ENCODE assay signal across 8 cellular contexts in the genomic region with DNA sequence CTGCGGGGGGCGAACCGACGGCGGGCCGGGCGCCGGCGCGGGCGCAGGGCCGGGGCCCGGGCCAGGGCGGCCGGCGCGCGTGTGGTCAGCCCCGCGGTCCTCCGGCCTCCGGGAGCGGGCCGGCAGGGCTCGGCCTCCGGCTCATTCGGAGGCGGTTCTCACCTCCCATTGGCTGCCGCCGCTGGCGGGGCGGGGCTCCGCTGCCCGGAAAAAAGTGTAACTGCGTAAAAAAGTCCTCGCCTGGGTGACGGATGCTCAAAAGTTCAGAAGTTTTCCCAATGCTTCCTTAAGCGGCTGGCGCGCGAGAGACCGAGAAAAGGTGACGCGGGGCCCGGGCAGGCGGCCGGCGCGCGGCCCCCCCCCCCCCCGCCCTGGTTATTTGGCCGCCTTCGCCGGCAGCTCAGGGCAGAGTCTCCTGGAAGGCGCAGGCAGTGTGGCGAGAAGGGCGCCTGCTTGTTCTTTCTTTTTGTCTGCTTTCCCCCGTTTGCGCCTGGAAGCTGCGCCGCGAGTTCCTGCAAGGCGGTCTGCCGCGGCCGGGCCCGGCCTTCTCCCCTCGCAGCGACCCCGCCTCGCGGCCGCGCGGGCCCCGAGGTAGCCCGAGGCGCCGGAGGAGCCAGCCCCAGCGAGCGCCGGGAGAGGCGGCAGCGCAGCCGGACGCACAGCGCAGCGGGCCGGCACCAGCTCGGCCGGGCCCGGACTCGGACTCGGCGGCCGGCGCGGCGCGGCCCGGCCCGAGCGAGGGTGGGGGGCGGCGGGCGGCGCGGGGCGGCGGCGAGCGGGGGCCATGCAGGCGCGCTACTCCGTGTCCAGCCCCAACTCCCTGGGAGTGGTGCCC. TPM values are rescaled to one million over a fixed set of nuclear protein-coding genes. Genes with fewer than 3 reads are reported as not detected.
A peak's percentile ranks its signal among the peaks of the same experiment; 100 is the strongest.
DNase-seq lines count a peak whose midpoint lies in the region; ATAC-seq and TF ChIP-seq lines count a peak whose summit lies in the region.

A gene (plus strand): TSS at position 254 of the 835 bp plus-strand sequence. CDS start 531 bp downstream, at position 785.

- POLR2A ChIA-PET in activated CD4-positive, alpha-beta T cell treated with anti-CD3 and anti-CD28 coated beads, Interleukin-2, amount 10 ng/mL, durations not matched to agents 7 days and 5 days (lab: Charles Lee) = no interaction called here
- POLR2A ChIA-PET in naive thymus-derived CD8-positive, alpha-beta T cell (lab: Charles Lee) = interaction anchor here (1.4 kb wide), 1 partner anchor 13 kb away, joined by 4 read pairs; no protein-coding TSS in a partner anchor

- H3K4me3 Mint-ChIP-seq in activated CD4-positive, alpha-beta T cell treated with anti-CD3 and anti-CD28 coated beads, Interleukin-2, amount 10 ng/mL, durations not matched to agents 7 days and 5 days = peak within 1 kb of the TSS; percentile 63
- peak within 1 kb of the TSS; percentile 66 for H3K4me3 Mint-ChIP-seq in activated T-cell treated with anti-CD3 and anti-CD28 coated beads, Interleukin-2, amount 50 U/mL, for 24 hours
- H3K4me3 Mint-ChIP-seq in naive thymus-derived CD8-positive, alpha-beta T cell = peak within 1 kb of the TSS; percentile 66 to 88 (median 82)

- no peak for TF ChIP-seq CTCF in fibroblast of the aortic adventitia (IDR thresholded peaks at IDR 0.05; ENCODE audit: insufficient read depth, low read length)

- peaks cover 89% of the 10 kb centered on the region for H3K27me3 ChIP-seq in H7 (ENCODE audit: control insufficient read depth, insufficient read depth, low read length)

- H3K36me3 ChIP-seq in H7 (replicated peaks; ENCODE audit: control insufficient read depth, insufficient read depth, low read length) = no peaks in the 10 kb centered on the region

- peak within 1 kb of the TSS; percentile 60 for H3K27ac Mint-ChIP-seq in activated CD4-positive, alpha-beta T cell treated with anti-CD3 and anti-CD28 coated beads, Interleukin-2, amount 10 ng/mL, durations not matched to agents 7 days and 5 days
- peak within 1 kb of the TSS; percentile 73 for H3K27ac Mint-ChIP-seq in activated T-cell treated with anti-CD3 and anti-CD28 coated beads, Interleukin-2, amount 50 U/mL, for 24 hours
- H3K27ac Mint-ChIP-seq in naive thymus-derived CD8-positive, alpha-beta T cell = peak within 1 kb of the TSS in 5 of 10 donors; percentile 8 to 65 (median 20)

- H3K4me3 ChIP-seq in H7 (ENCODE audit: insufficient read depth, low read depth, low read length) = peak within 1 kb of the TSS; percentile 54
- peak within 1 kb of the TSS; percentile 85 for H3K4me3 ChIP-seq in fibroblast of the aortic adventitia (ENCODE audit: low read depth, low read length)

- H3K9me3 Mint-ChIP-seq in activated CD4-positive, alpha-beta T cell treated with anti-CD3 and anti-CD28 coated beads, Interleukin-2, amount 10 ng/mL, durations not matched to agents 7 days and 5 days = no peaks in the 10 kb centered on the region
- H3K9me3 Mint-ChIP-seq in activated T-cell treated with anti-CD3 and anti-CD28 coated beads, Interleukin-2, amount 50 U/mL, for 24 hours = no peaks in the 10 kb centered on the region
- peaks cover 0 to 5% (median 0%) of the 10 kb centered on the region in 9 donors for H3K9me3 Mint-ChIP-seq in naive thymus-derived CD8-positive, alpha-beta T cell

- ATAC-seq in naive thymus-derived CD8-positive, alpha-beta T cell = peak in 1 of 2 donors; percentile 7
- ATAC-seq in GM18519 (IDR thresholded peaks at IDR 0.05; ENCODE audit: low FRiP score, unreplicated experiment) = no peak

- CTCF ChIA-PET in activated CD4-positive, alpha-beta T cell treated with anti-CD3 and anti-CD28 coated beads, Interleukin-2, amount 10 ng/mL, durations not matched to agents 7 days and 5 days (lab: Charles Lee) = interaction anchor here (1.2 kb wide), 1 partner anchor 518 kb away, joined by 3 read pairs; no protein-coding TSS in a partner anchor

- no peak for DNase-seq in activated CD4-positive, alpha-beta T cell treated with anti-CD3 and anti-CD28 coated beads, Interleukin-2, amount 10 ng/mL, durations not matched to agents 7 days and 5 days
- no peak for DNase-seq in activated CD4-positive, alpha-beta T cell treated with anti-CD3 and anti-CD28 coated beads for 4 hours
- DNase-seq in H7 (peak; percentile 97), NCI-H2029 (lab: John Stamatoyannopoulos, UW) (peak; percentile 52), fibroblast of the aortic adventitia (ENCODE audit: low read depth) (peak; percentile 98)
- peak; percentile 71 for DNase-seq in activated T-cell treated with anti-CD3 and anti-CD28 coated beads, Interleukin-2, amount 50 U/mL, for 24 hours
- peak in 1 of 10 donors; percentile 59 for DNase-seq in naive thymus-derived CD8-positive, alpha-beta T cell

- peaks cover 42% of the 10 kb centered on the region for H3K4me1 Mint-ChIP-seq in activated CD4-positive, alpha-beta T cell treated with anti-CD3 and anti-CD28 coated beads, Interleukin-2, amount 10 ng/mL, durations not matched to agents 7 days and 5 days
- peaks cover 50% of the 10 kb centered on the region for H3K4me1 Mint-ChIP-seq in activated T-cell treated with anti-CD3 and anti-CD28 coated beads, Interleukin-2, amount 50 U/mL, for 24 hours (ENCODE audit: low read depth)
- peaks cover 22 to 59% (median 50%) of the 10 kb centered on the region in 4 donors for H3K4me1 Mint-ChIP-seq in naive thymus-derived CD8-positive, alpha-beta T cell

- peaks cover 4% of the 10 kb centered on the region for H3K36me3 Mint-ChIP-seq in activated CD4-positive, alpha-beta T cell treated with anti-CD3 and anti-CD28 coated beads, Interleukin-2, amount 10 ng/mL, durations not matched to agents 7 days and 5 days (ENCODE audit: low read depth)
- H3K36me3 Mint-ChIP-seq in activated T-cell treated with anti-CD3 and anti-CD28 coated beads, Interleukin-2, amount 50 U/mL, for 24 hours (ENCODE audit: low read depth) = peaks cover 1% of the 10 kb centered on the region
- H3K36me3 Mint-ChIP-seq in naive thymus-derived CD8-positive, alpha-beta T cell = peaks cover 0 to 5% (median 4%) of the 10 kb centered on the region in 3 donors

- H3K27me3 Mint-ChIP-seq in activated CD4-positive, alpha-beta T cell treated with anti-CD3 and anti-CD28 coated beads, Interleukin-2, amount 10 ng/mL, durations not matched to agents 7 days and 5 days = peaks cover 63% of the 10 kb centered on the region
- peaks cover 66% of the 10 kb centered on the region for H3K27me3 Mint-ChIP-seq in activated T-cell treated with anti-CD3 and anti-CD28 coated beads, Interleukin-2, amount 50 U/mL, for 24 hours
- H3K27me3 Mint-ChIP-seq in naive thymus-derived CD8-positive, alpha-beta T cell = peaks cover 40 to 68% (median 58%) of the 10 kb centered on the region in 5 donors

RNA-seq across cellular contexts. Expression of the gene that starts here (rescaled TPM):
- total RNA-seq in activated CD4-positive, alpha-beta T cell treated with anti-CD3 and anti-CD28 coated beads, Interleukin-2, amount 10 ng/mL, durations not matched to agents 7 days and 5 days = not detected
- total RNA-seq in H7 (2014; rRNA removed; shearing (Covaris generic)) = 3.7 and 6.8 TPM in 2 replicates
- total RNA-seq in fibroblast of the aortic adventitia (ENCODE audit: low replicate concordance) = 4.4 and 15.7 TPM in 2 replicates
- total RNA-seq in naive thymus-derived CD8-positive, alpha-beta T cell = not detected
- not detected for polyA plus RNA-seq in naive thymus-derived CD8-positive, alpha-beta T cell

Comparison
In these comparisons a context has a peak if more than half of its experiments do, and no peak if none do; other contexts are left out.
1. DNase-seq: peak in H7 (single experiment), NCI-H2029 (single experiment), activated T-cell treated with anti-CD3 and anti-CD28 coated beads, Interleukin-2, amount 50 U/mL, for 24 hours (single experiment) and fibroblast of the aortic adventitia (single experiment); none in activated CD4-positive, alpha-beta T cell treated with anti-CD3 and anti-CD28 coated beads, Interleukin-2, amount 10 ng/mL, durations not matched to agents 7 days and 5 days (single experiment) and activated CD4-positive, alpha-beta T cell treated with anti-CD3 and anti-CD28 coated beads for 4 hours (0 of 2).
2. Peak in every context shown above with its lines, with median percentiles within 50 percentile points of each other: H3K4me3 Mint-ChIP-seq.